31 cellular contexts compared by ENCODE assay signal in genomic region chr16:59558679-59559078, GRCh38.
"Had no signal": no experiment of that assay in that cellular context is flagged by ENCODE, and none has a peak within 500 bp of the region (broad histone marks: within the 10 kb centered on the region; RNA-seq: fewer than 3 reads in every experiment).

No MANE protein-coding gene starts in this region.

- H3K4me1 ChIP-seq: neural progenitor cell, parathyroid adenoma, psoas muscle, spleen, thyroid gland, tibial nerve, upper lobe of left lung, vagina had no signal

- H3K4me3 ChIP-seq: neural progenitor cell, ovary, psoas muscle, skin epidermis, smooth muscle cell, spleen, thoracic aorta, thyroid gland, tibial nerve, upper lobe of left lung, vagina had no signal

- H3K4me2 ChIP-seq: neural progenitor cell, smooth muscle cell had no signal

- H3K36me3 ChIP-seq: neural progenitor cell, ovary, spleen, thoracic aorta, thyroid gland, tibial nerve, upper lobe of left lung, vagina had no signal

- H3K79me2 ChIP-seq: parathyroid adenoma had no signal

- H3K27ac ChIP-seq: neural progenitor cell, ovary, parathyroid adenoma, psoas muscle, skin epidermis, spleen, thoracic aorta, thyroid gland, tibial nerve, upper lobe of left lung, vagina had no signal

- H3K4me3 Mint-ChIP-seq: natural killer cell; nephron; neural progenitor cell; stimulated activated memory B cell treated with anti-CD40 and anti-IgM and Interleukin-4, amounts not matched to agents 10 μg/mL and 1 μg/mL and 100 μg/mL, for 72 hours; stimulated activated naive CD8-positive, alpha-beta T cell treated with anti-CD3 and anti-CD28 coated beads, Interleukin-15, amount 100 ng/mL, for 72 hours had no signal

- FAIRE-seq: urothelium cell line had no signal

- ATAC-seq: natural killer cell; psoas muscle; right cardiac atrium; sciatic nerve; stimulated activated memory B cell treated with anti-CD40 and anti-IgM and Interleukin-4, amounts not matched to agents 10 μg/mL and 1 μg/mL and 100 μg/mL, for 72 hours; stimulated activated naive CD8-positive, alpha-beta T cell treated with anti-CD3 and anti-CD28 coated beads, Interleukin-15, amount 100 ng/mL, for 72 hours; stimulated activated naive CD8-positive, alpha-beta T cell treated with anti-CD3 and anti-CD28 coated beads, Interleukin-15, Interleukin-2, amounts not matched to agents 100 U/mL and 50 U/mL, for 24 hours had no signal

- H3K9ac ChIP-seq: neural progenitor cell, parathyroid adenoma had no signal

- H2AFZ ChIP-seq: neural progenitor cell, parathyroid adenoma had no signal

- H3K9me3 ChIP-seq: ovary, psoas muscle, thoracic aorta, thyroid gland, tibial nerve, upper lobe of left lung, vagina had no signal

- H3K4me1 Mint-ChIP-seq: natural killer cell; nephron; neural progenitor cell; stimulated activated memory B cell treated with anti-CD40 and anti-IgM and Interleukin-4, amounts not matched to agents 10 μg/mL and 1 μg/mL and 100 μg/mL, for 72 hours; stimulated activated naive CD8-positive, alpha-beta T cell treated with anti-CD3 and anti-CD28 coated beads, Interleukin-15, amount 100 ng/mL, for 72 hours had no signal

- DNase-seq: natural killer cell; occipital lobe; ovary; posterior cingulate gyrus; psoas muscle; right cardiac atrium; spleen; stimulated activated CD4-positive, alpha-beta T cell treated with anti-CD3 and anti-CD28 coated beads, Interleukin-12 subunit alpha, Interleukin-12 subunit beta, amount 100 ng/mL, for 4 hours; stimulated activated CD4-positive, alpha-beta T cell treated with anti-CD3 and anti-CD28 coated beads, Interleukin-1b, Interleukin-23, amount 100 ng/mL, for 48 hours; stimulated activated CD4-positive, alpha-beta T cell treated with anti-CD3 and anti-CD28 coated beads, Interleukin-4, amount 100 ng/mL, for 1 hour; stimulated activated CD4-positive, alpha-beta T cell treated with anti-CD3 and anti-CD28 coated beads, Interleukin-4, amount 100 ng/mL, for 4 hours; stimulated activated CD8-positive, alpha-beta memory T cell treated with anti-CD3 and anti-CD28 coated beads, Interleukin-4, amount 100 ng/mL, for 48 hours; stimulated activated naive CD4-positive, alpha-beta T cell; stimulated activated naive CD8-positive, alpha-beta T cell treated with anti-CD3 and anti-CD28 coated beads, Interleukin-15, amount 100 ng/mL, for 72 hours; stimulated activated naive CD8-positive, alpha-beta T cell treated with anti-CD3 and anti-CD28 coated beads, Interleukin-15, Interleukin-2, amounts not matched to agents 100 U/mL and 50 U/mL, for 24 hours; substantia nigra; thyroid gland; trophoblast cell; upper lobe of left lung had no signal

- H3K27ac Mint-ChIP-seq: natural killer cell; nephron; neural progenitor cell; progenitor cell of endocrine pancreas; stimulated activated memory B cell treated with anti-CD40 and anti-IgM and Interleukin-4, amounts not matched to agents 10 μg/mL and 1 μg/mL and 100 μg/mL, for 72 hours; stimulated activated naive CD8-positive, alpha-beta T cell treated with anti-CD3 and anti-CD28 coated beads, Interleukin-15, amount 100 ng/mL, for 72 hours had no signal

- H3K36me3 Mint-ChIP-seq: neural progenitor cell; stimulated activated memory B cell treated with anti-CD40 and anti-IgM and Interleukin-4, amounts not matched to agents 10 μg/mL and 1 μg/mL and 100 μg/mL, for 72 hours had no signal

- H3K9me3 Mint-ChIP-seq: nephron had no signal

- H3K27me3 ChIP-seq: neural progenitor cell, ovary, spleen, thyroid gland, tibial nerve, upper lobe of left lung, vagina had no signal

- H3K27me3 Mint-ChIP-seq: stimulated activated memory B cell treated with anti-CD40 and anti-IgM and Interleukin-4, amounts not matched to agents 10 μg/mL and 1 μg/mL and 100 μg/mL, for 72 hours; stimulated activated naive CD8-positive, alpha-beta T cell treated with anti-CD3 and anti-CD28 coated beads, Interleukin-15, amount 100 ng/mL, for 72 hours had no signal
